Comparison of ENCODE assay signal across 1 cellular context in genomic region chr11:9568854-9569587, GRCh38.
A peak's percentile ranks its signal among the peaks of the same experiment; 100 is the strongest.
TF ChIP-seq lines count a peak whose summit lies in the region.

No MANE protein-coding gene starts in this region.

TF ChIP-seq in A549, 52 proteins besides CTCF, POLR2A, EP300 and RAD21 (continued from another document):
- TF ChIP-seq PBX3 (IDR thresholded peaks at IDR 0.05): no peak
- TF ChIP-seq, protein P1, sequence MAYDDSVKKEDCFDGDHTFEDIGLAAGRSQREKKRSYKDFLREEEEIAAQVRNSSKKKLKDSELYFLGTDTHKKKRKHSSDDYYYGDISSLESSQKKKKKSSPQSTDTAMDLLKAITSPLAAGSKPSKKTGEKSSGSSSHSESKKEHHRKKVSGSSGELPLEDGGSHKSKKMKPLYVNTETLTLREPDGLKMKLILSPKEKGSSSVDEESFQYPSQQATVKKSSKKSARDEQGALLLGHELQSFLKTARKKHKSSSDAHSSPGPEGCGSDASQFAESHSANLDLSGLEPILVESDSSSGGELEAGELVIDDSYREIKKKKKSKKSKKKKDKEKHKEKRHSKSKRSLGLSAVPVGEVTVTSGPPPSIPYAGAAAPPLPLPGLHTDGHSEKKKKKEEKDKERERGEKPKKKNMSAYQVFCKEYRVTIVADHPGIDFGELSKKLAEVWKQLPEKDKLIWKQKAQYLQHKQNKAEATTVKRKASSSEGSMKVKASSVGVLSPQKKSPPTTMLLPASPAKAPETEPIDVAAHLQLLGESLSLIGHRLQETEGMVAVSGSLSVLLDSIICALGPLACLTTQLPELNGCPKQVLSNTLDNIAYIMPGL (CRISPR knock-in tag; IDR thresholded peaks at IDR 0.05; ENCODE audit: borderline replicate concordance): no peak
- TF ChIP-seq FOSL2 (IDR thresholded peaks at IDR 0.05): no peak
- TF ChIP-seq FOSL2 (CRISPR knock-in tag; IDR thresholded peaks at IDR 0.05): no peak
- no peak for TF ChIP-seq CHD4 (IDR thresholded peaks at IDR 0.05; ENCODE audit: borderline replicate concordance)
- TF ChIP-seq MAZ (IDR thresholded peaks at IDR 0.05; ENCODE audit: borderline replicate concordance, low read depth, low read length): no peak
- TF ChIP-seq BHLHE40 (IDR thresholded peaks at IDR 0.05; ENCODE audit: low read depth, low read length): no peak
- no peak for TF ChIP-seq HOXB5 (CRISPR knock-in tag; IDR thresholded peaks at IDR 0.05)
- TF ChIP-seq EHF (CRISPR knock-in tag; IDR thresholded peaks at IDR 0.05): 0 out of 2 replicates have a peak, but pooled peaks have one; percentile 69
- TF ChIP-seq REST (IDR thresholded peaks at IDR 0.05): no peak
- no peak for TF ChIP-seq TP53 (CRISPR knock-in tag; IDR thresholded peaks at IDR 0.05)
- no peak for TF ChIP-seq NFE2L2 (conservative IDR thresholded peaks at IDR 0.05; ENCODE audit: low read length)
- no peak for TF ChIP-seq POLR2AphosphoS2 (conservative IDR thresholded peaks at IDR 0.05; ENCODE audit: low read length)
- TF ChIP-seq, protein P2, sequence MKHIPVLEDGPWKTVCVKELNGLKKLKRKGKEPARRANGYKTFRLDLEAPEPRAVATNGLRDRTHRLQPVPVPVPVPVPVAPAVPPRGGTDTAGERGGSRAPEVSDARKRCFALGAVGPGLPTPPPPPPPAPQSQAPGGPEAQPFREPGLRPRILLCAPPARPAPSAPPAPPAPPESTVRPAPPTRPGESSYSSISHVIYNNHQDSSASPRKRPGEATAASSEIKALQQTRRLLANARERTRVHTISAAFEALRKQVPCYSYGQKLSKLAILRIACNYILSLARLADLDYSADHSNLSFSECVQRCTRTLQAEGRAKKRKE (CRISPR knock-in tag; IDR thresholded peaks at IDR 0.05; ENCODE audit: low read depth): no peak
- no peak for TF ChIP-seq ZNF302 (CRISPR knock-in tag; IDR thresholded peaks at IDR 0.05)
- TF ChIP-seq CBX8 (IDR thresholded peaks at IDR 0.05): no peak
- peak; percentile 81; the same call in 1 of the 2 replicates for TF ChIP-seq HOXA7 (CRISPR knock-in tag; IDR thresholded peaks at IDR 0.05)
- peak; percentile 20 to 51; a peak in 1 of 5 replicates for TF ChIP-seq JUN (IDR thresholded peaks at IDR 0.05)
- TF ChIP-seq HOXB13 (CRISPR knock-in tag; IDR thresholded peaks at IDR 0.05; ENCODE audit: low read depth): no peak
- TF ChIP-seq NR3C1 (IDR thresholded peaks at IDR 0.05): no peak
- TF ChIP-seq, protein P3, sequence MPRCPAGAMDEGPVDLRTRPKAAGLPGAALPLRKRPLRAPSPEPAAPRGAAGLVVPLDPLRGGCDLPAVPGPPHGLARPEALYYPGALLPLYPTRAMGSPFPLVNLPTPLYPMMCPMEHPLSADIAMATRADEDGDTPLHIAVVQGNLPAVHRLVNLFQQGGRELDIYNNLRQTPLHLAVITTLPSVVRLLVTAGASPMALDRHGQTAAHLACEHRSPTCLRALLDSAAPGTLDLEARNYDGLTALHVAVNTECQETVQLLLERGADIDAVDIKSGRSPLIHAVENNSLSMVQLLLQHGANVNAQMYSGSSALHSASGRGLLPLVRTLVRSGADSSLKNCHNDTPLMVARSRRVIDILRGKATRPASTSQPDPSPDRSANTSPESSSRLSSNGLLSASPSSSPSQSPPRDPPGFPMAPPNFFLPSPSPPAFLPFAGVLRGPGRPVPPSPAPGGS (IDR thresholded peaks at IDR 0.05): no peak
- no peak for TF ChIP-seq MYC (IDR thresholded peaks at IDR 0.05; ENCODE audit: borderline replicate concordance, low read length)
- TF ChIP-seq RCOR1 (IDR thresholded peaks at IDR 0.05; ENCODE audit: low read depth, low read length): no peak
- TF ChIP-seq CHD2 (IDR thresholded peaks at IDR 0.05; ENCODE audit: low read length, partially characterized antibody): no peak
- TF ChIP-seq CEBPB (IDR thresholded peaks at IDR 0.05): no peak
- TF ChIP-seq NPAS2 (CRISPR knock-in tag; IDR thresholded peaks at IDR 0.05; ENCODE audit: borderline replicate concordance): no peak
- no peak for TF ChIP-seq PHF8 (IDR thresholded peaks at IDR 0.05; ENCODE audit: borderline replicate concordance, low read depth)
- TF ChIP-seq E2F6 (IDR thresholded peaks at IDR 0.05; ENCODE audit: borderline replicate concordance, low read depth): no peak
- no peak for TF ChIP-seq KDM1A (IDR thresholded peaks at IDR 0.05; ENCODE audit: low read depth)
- no peak for TF ChIP-seq RARB (CRISPR knock-in tag; IDR thresholded peaks at IDR 0.05)
- TF ChIP-seq USF2 (IDR thresholded peaks at IDR 0.05): no peak
- 0 out of 2 replicates have a peak, but pooled peaks have one; percentile 34 for TF ChIP-seq FOXS1 (CRISPR knock-in tag; IDR thresholded peaks at IDR 0.05)
- TF ChIP-seq SMC3 (IDR thresholded peaks at IDR 0.05): no peak
- no peak for TF ChIP-seq HDAC2 (IDR thresholded peaks at IDR 0.05)
- no peak for TF ChIP-seq ZFP36 (IDR thresholded peaks at IDR 0.05; ENCODE audit: borderline replicate concordance, partially characterized antibody)
- TF ChIP-seq RFX5 (IDR thresholded peaks at IDR 0.05): no peak; the same call in 1 of the 2 replicates
- peak; percentile 44 for TF ChIP-seq MAX (IDR thresholded peaks at IDR 0.05)
- no peak for TF ChIP-seq ELK1 (IDR thresholded peaks at IDR 0.05; ENCODE audit: low read depth, low read length)
